16 cellular contexts compared by ENCODE assay signal in genomic region chr22:44936201-44936600, GRCh38.
"Had no signal": no experiment of that assay in that cellular context is flagged by ENCODE, and none has a peak within 500 bp of the region (broad histone marks: within the 10 kb centered on the region; RNA-seq: fewer than 3 reads in every experiment).

No MANE protein-coding gene starts in this region.

- H3K4me1 ChIP-seq: gastrocnemius medialis, parathyroid adenoma, prostate gland had no signal

- H3K4me3 ChIP-seq: gastrocnemius medialis, heart right ventricle, prostate gland had no signal

- DNase-seq: effector memory CD8-positive, alpha-beta T cell; gastrocnemius medialis; mesendoderm; naive B cell; occipital lobe; stimulated activated CD4-positive, alpha-beta T cell treated with anti-CD3 and anti-CD28 coated beads, Interleukin-2, amount 100 ng/mL, for 24 hours; stimulated activated CD4-positive, alpha-beta T cell treated with anti-CD3 and anti-CD28 coated beads, Interleukin-4, amount 100 ng/mL, for 4 hours; stimulated activated naive B cell treated with anti-CD40 and anti-IgM and Interleukin-4, amounts not matched to agents 10 μg/mL and 1 μg/mL and 100 μg/mL, for 72 hours; stimulated activated naive CD8-positive, alpha-beta T cell treated with anti-CD3 and anti-CD28 coated beads, Interleukin-15, amount 100 ng/mL, for 72 hours; trophoblast cell had no signal

- H3K36me3 ChIP-seq: esophagus muscularis mucosa, gastrocnemius medialis, heart right ventricle, prostate gland had no signal

- ATAC-seq: effector memory CD8-positive, alpha-beta T cell; gastrocnemius medialis; sciatic nerve; stimulated activated naive B cell treated with anti-CD40 and anti-IgM and Interleukin-4, amounts not matched to agents 10 μg/mL and 1 μg/mL and 100 μg/mL, for 72 hours; stimulated activated naive CD8-positive, alpha-beta T cell treated with anti-CD3 and anti-CD28 coated beads, Interleukin-15, amount 100 ng/mL, for 72 hours had no signal

- H2AFZ ChIP-seq: parathyroid adenoma had no signal

- H3K79me2 ChIP-seq: parathyroid adenoma had no signal

- H3K9me3 ChIP-seq: esophagus muscularis mucosa, gastrocnemius medialis, heart right ventricle, prostate gland had no signal

- H3K27ac ChIP-seq: epithelial cell of prostate, gastrocnemius medialis, parathyroid adenoma, prostate gland had no signal

- H3K9ac ChIP-seq: parathyroid adenoma had no signal
